In the genomic region with DNA sequence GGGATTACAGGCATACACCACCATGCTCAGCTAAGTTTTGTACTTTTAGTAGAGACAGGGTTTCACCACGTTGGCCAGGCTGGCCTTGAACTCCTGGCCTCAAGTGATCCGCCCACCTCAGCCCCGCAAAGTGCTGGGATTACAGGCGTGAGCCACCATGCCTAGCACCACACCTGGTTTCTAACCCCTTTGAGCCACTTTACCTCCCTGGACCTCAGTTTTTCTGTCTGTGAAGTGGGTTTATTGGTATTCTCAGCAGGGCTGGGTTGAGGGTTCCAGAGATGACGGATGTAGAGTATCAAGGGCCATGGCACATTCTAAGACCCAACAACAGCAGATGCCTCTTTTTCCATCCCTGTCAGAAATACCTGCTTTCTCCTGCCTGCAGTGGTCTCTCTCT, we compare ENCODE assay signal across 23 cellular contexts. TPM values are rescaled to one million over a fixed set of nuclear protein-coding genes. Genes with fewer than 3 reads are reported as not detected.
A peak's percentile ranks its signal among the peaks of the same experiment; 100 is the strongest.
DNase-seq lines count a peak whose midpoint lies in the region; ATAC-seq, FAIRE-seq and TF ChIP-seq lines count a peak whose summit lies in the region.
"Had no signal": no experiment of that assay in that cellular context is flagged by ENCODE, and none has a peak within 500 bp of the region (broad histone marks: within the 10 kb centered on the region; RNA-seq: fewer than 3 reads in every experiment).

No MANE protein-coding gene starts in this region.

- H3K9me3 Mint-ChIP-seq in type B pancreatic cell = no peaks in the 10 kb centered on the region
- H3K9me3 Mint-ChIP-seq: CD8-positive, alpha-beta memory T cell; IgD-negative memory B cell had no signal

- no peak overlapping the region for H3K9ac ChIP-seq in K562 (ENCODE audit: insufficient read depth in 1 of 2, low read depth in 2 of 2, low read length in 2 of 2)

- BruUV-seq in K562 (replicated peaks; lab: Mats Ljungman, UMichigan) = no TSS peak

- no peaks in the 10 kb centered on the region for H4K20me1 ChIP-seq in K562 (replicated peaks; ENCODE audit: control insufficient read depth, insufficient read depth, low read length)

- in situ Hi-C loops in K562 (cut with MboI) = no loop called here

- H2AFZ ChIP-seq in K562 (ENCODE audit: low read depth, low read length) = no peak overlapping the region

- no peaks in the 10 kb centered on the region for H3K4me1 ChIP-seq in K562 (replicated peaks in 1 of 2; ENCODE audit: control insufficient read depth in 2 of 2, insufficient read depth in 2 of 2, low read length in 2 of 2)
- H3K4me1 ChIP-seq: SJSA1 had no signal

- no peak for TF ChIP-seq EP300 in K562 (IDR thresholded peaks at IDR 0.05; ENCODE audit: low read length)

- TF ChIP-seq RAD21 in K562 (CRISPR knock-in tag; conservative IDR thresholded peaks at IDR 0.05 in 1 of 2, IDR thresholded peaks at IDR 0.05 in 1 of 2) = no peak

- CTCF ChIA-PET in K562 (lab: Yijun Ruan, JAX; ENCODE audit: low intra/inter-chr PET ratio) = interaction anchor here (0.6 kb wide), 1 partner anchor 225 kb away, joined by 4 read pairs; no protein-coding TSS in a partner anchor

- no peak overlapping the region for H3K4me3 Mint-ChIP-seq in type B pancreatic cell
- H3K4me3 Mint-ChIP-seq: CD8-positive, alpha-beta memory T cell; IgD-negative memory B cell had no signal

- no peaks in the 10 kb centered on the region for H3K9me3 ChIP-seq in K562 (replicated peaks; ENCODE audit: control insufficient read depth, insufficient read depth, low read depth, low read length)
- H3K9me3 ChIP-seq: SJSA1 had no signal

- no peak overlapping the region for H3K27ac Mint-ChIP-seq in type B pancreatic cell
- H3K27ac Mint-ChIP-seq: CD8-positive, alpha-beta memory T cell; IgD-negative memory B cell had no signal

- ATAC-seq in K562 (no peak), GM19452 (IDR thresholded peaks at IDR 0.05; ENCODE audit: unreplicated experiment) (no peak)
- ATAC-seq: Right ventricle myocardium inferior had no signal

- TF ChIP-seq POLR2A in K562 (conservative IDR thresholded peaks at IDR 0.05) = no peak

- POLR2A ChIA-PET in K562 (lab: Yijun Ruan, JAX) = no interaction called here

- no peaks in the 10 kb centered on the region for H3K27me3 Mint-ChIP-seq in type B pancreatic cell
- H3K27me3 Mint-ChIP-seq: IgD-negative memory B cell had no signal

- H3K9me1 ChIP-seq in K562 (ENCODE audit: control insufficient read depth, insufficient read depth, low read length) = no peaks in the 10 kb centered on the region

- peaks cover 6% of the 10 kb centered on the region; the same call in 1 of the 3 replicates for H3K36me3 ChIP-seq in K562 (ENCODE audit: control insufficient read depth, insufficient read depth, low read length)

- no peaks in the 10 kb centered on the region for H3K79me2 ChIP-seq in K562 (ENCODE audit: control insufficient read depth, insufficient read depth, low read length)

- FAIRE-seq in K562 (lab: Jason Lieb, UNC) = no peak
- FAIRE-seq: A204.1 had no signal

- DNase-seq in activated effector memory CD4-positive, alpha-beta T cell treated with anti-CD3 and anti-CD28 coated beads, Interleukin-2, amount 50 U/mL, for 16 hours = peak; percentile 19
- DNase-seq in activated effector memory CD4-positive, alpha-beta T cell treated with Interleukin-2 at 50 U/mL for 16 hours = no peak
- DNase-seq in K562 (ENCODE audit: extremely low read depth in 1 of 4, low spot score in 3 of 4) = no peak
- peak; percentile 7 for DNase-seq in mucosa of gallbladder (ENCODE audit: low spot score)
- peak; percentile 27 for DNase-seq in type B pancreatic cell (ENCODE audit: extremely low spot score, unreplicated experiment)
- DNase-seq in islet precursor cell = no peak
- DNase-seq: Calu3; CD8-positive, alpha-beta memory T cell; DMS153; GF-D8; Karpas-422; NCI-H1694 treated with DMSO at 0.1 percent for 48 hours; NCI-H2107; NCI-H446 treated with DMSO at 0.1 percent for 48 hours; NCI-H526 treated with DMSO at 0.1 percent for 48 hours; OCI-M1 had no signal

- 49% methylated on average over 5 of the region's 5 CpGs for WGBS in K562 (ENCODE audit: insufficient coverage, low coverage, missing lambda C conversion rate)

- peaks cover 35% of the 10 kb centered on the region for H3K36me3 Mint-ChIP-seq in type B pancreatic cell
- H3K36me3 Mint-ChIP-seq: IgD-negative memory B cell had no signal

- no peak overlapping the region for H3K27ac ChIP-seq in K562 (ENCODE audit: extremely low read depth, low read depth, low read length)
- H3K27ac ChIP-seq: C4-2B, SJSA1 had no signal

- H3K4me2 ChIP-seq in K562 (ENCODE audit: insufficient read depth, low read length) = no peak overlapping the region

- TF ChIP-seq CTCF in K562 (IDR thresholded peaks at IDR 0.05 in 2 of 3, conservative IDR thresholded peaks at IDR 0.05 in 1 of 3; ENCODE audit: insufficient read depth in 2 of 3, low read depth in 1 of 3, low read length in 3 of 3) = no peak
- TF ChIP-seq CTCF in type B pancreatic cell (conservative IDR thresholded peaks at IDR 0.05) = no peak

- H3K27me3 ChIP-seq in K562 (ENCODE audit: control insufficient read depth in 2 of 2, insufficient read depth in 2 of 2, low read length in 2 of 2) = no peaks in the 10 kb centered on the region
- H3K27me3 ChIP-seq: SJSA1 had no signal

- H3K4me3 ChIP-seq in K562 = no peak overlapping the region
- H3K4me3 ChIP-seq: SJSA1 had no signal

- no peaks in the 10 kb centered on the region for H3K4me1 Mint-ChIP-seq in type B pancreatic cell (ENCODE audit: unreplicated experiment)
- H3K4me1 Mint-ChIP-seq: CD8-positive, alpha-beta memory T cell had no signal

- intact Hi-C loops in K562 (cut with micrococcal nuclease) = no loop called here

TF ChIP-seq in K562, 482 proteins besides CTCF, POLR2A, EP300 and RAD21:
- no peak for TF ChIP-seq NR2C1 (IDR thresholded peaks at IDR 0.05)
- TF ChIP-seq NR2C1 (tag; IDR thresholded peaks at IDR 0.05) = no peak
- peak; percentile 43 for TF ChIP-seq RBM25 (IDR thresholded peaks at IDR 0.05; ENCODE audit: low read depth, low read length, severe bottlenecking)

RNA-seq across cellular contexts. Expression of gene AMBP, which starts 38.6 kb away (rescaled TPM):
- not detected in 2 replicates for total RNA-seq in K562 (2011; cell fraction: chromatin; rRNA removed; ENCODE audit: low replicate concordance)
- total RNA-seq in K562 (2011; cell fraction: nucleolus; rRNA removed) = not detected in 2 replicates
- total RNA-seq in K562 (2011; cell fraction: nucleoplasm; rRNA removed) = not detected in 2 replicates
- total RNA-seq in K562 (2014; rRNA removed) = not detected in 2 replicates
- not detected in 2 replicates for total RNA-seq in K562 (2014; rRNA removed; fragmentation: Illumina TruSeq; extraction: Trizol)
- not detected in 2 replicates for total RNA-seq in K562 (2015; rRNA removed; fragmentation: Illumina TruSeq; extraction: Trizol)
- total RNA-seq in K562 (2021) = 1.3 and 2.1 TPM in 2 replicates
- not detected in 2 replicates for polyA plus RNA-seq in K562 (2011; rRNA removed)
- polyA plus RNA-seq in K562 (2011; cell fraction: cytosol; rRNA removed) = not detected in 2 replicates
- not detected in 2 replicates for polyA plus RNA-seq in K562 (2011; cell fraction: nucleus; rRNA removed)
- polyA plus RNA-seq in K562 (2012) = not detected in 2 replicates
- polyA plus RNA-seq in K562 (2014; fragmentation: Illumina TruSeq; extraction: Trizol) = not detected in 2 replicates
- not detected for polyA plus RNA-seq in K562 (2014; fragmentation: Nextera tagmentation; extraction: Ambion mirVana)
- polyA plus RNA-seq in K562 (2014; rRNA removed) = not detected in 2 replicates
- not detected in 2 replicates for polyA minus RNA-seq in K562 (2011; rRNA and poly(A)+ RNA removed)
- polyA minus RNA-seq in K562 (2011; cell fraction: cytosol; rRNA and poly(A)+ RNA removed) = 2.5 TPM in 1 of 2 replicates, not detected in the other
- polyA minus RNA-seq in K562 (2011; cell fraction: nucleus; rRNA and poly(A)+ RNA removed) = not detected in 2 replicates
- total RNA-seq in mucosa of gallbladder = 1,366 TPM
- 110 and 230 TPM in 2 replicates for total RNA-seq in type B pancreatic cell (ENCODE audit: low replicate concordance)
- total RNA-seq: CD8-positive, alpha-beta memory T cell; Right ventricle myocardium inferior had no signal
- polyA plus RNA-seq: CD8-positive, alpha-beta memory T cell; IgD-negative memory B cell had no signal

RNA-seq across cellular contexts. Expression of gene KIF12, which starts 59.6 kb away (rescaled TPM):
- total RNA-seq in K562 (2011; cell fraction: chromatin; rRNA removed; ENCODE audit: low replicate concordance) = not detected in 2 replicates
- total RNA-seq in K562 (2011; cell fraction: nucleolus; rRNA removed) = not detected in 2 replicates
- not detected in 2 replicates for total RNA-seq in K562 (2011; cell fraction: nucleoplasm; rRNA removed)
- total RNA-seq in K562 (2014; rRNA removed) (not detected in 2 replicates), K562 (2014; rRNA removed; fragmentation: Illumina TruSeq; extraction: Trizol) (not detected in 2 replicates), K562 (2015; rRNA removed; fragmentation: Illumina TruSeq; extraction: Trizol) (not detected in 2 replicates), K562 (2021) (not detected in 2 replicates), mucosa of gallbladder (212 TPM), type B pancreatic cell (ENCODE audit: low replicate concordance) (33.2 and 35.9 TPM in 2 replicates)
- polyA plus RNA-seq in K562 (2011; rRNA removed) (not detected in 2 replicates), K562 (2014; fragmentation: Illumina TruSeq; extraction: Trizol) (not detected in 2 replicates), K562 (2014; fragmentation: Nextera tagmentation; extraction: Ambion mirVana) (not detected), K562 (2014; rRNA removed) (not detected in 2 replicates)
- not detected in 2 replicates for polyA plus RNA-seq in K562 (2011; cell fraction: cytosol; rRNA removed)
- polyA plus RNA-seq in K562 (2011; cell fraction: nucleus; rRNA removed) = not detected in 2 replicates
- 0.06 TPM in 1 of 2 replicates, not detected in the other for polyA plus RNA-seq in K562 (2012)
- not detected in 2 replicates for polyA minus RNA-seq in K562 (2011; rRNA and poly(A)+ RNA removed)
- not detected in 2 replicates for polyA minus RNA-seq in K562 (2011; cell fraction: cytosol; rRNA and poly(A)+ RNA removed)
- not detected in 2 replicates for polyA minus RNA-seq in K562 (2011; cell fraction: nucleus; rRNA and poly(A)+ RNA removed)
- total RNA-seq: CD8-positive, alpha-beta memory T cell; H4; Right ventricle myocardium inferior had no signal
- polyA plus RNA-seq: CD8-positive, alpha-beta memory T cell; IgD-negative memory B cell had no signal

Comparison
In these comparisons a context has a peak if more than half of its experiments do, and no peak if none do; other contexts are left out.
1. DNase-seq: peak in activated effector memory CD4-positive, alpha-beta T cell treated with anti-CD3 and anti-CD28 coated beads, Interleukin-2, amount 50 U/mL, for 16 hours (single experiment), mucosa of gallbladder (single experiment) and type B pancreatic cell (single experiment); none in activated effector memory CD4-positive, alpha-beta T cell treated with Interleukin-2 at 50 U/mL for 16 hours (single experiment), K562 (0 of 4) and islet precursor cell (single experiment).
2. RNA of gene AMBP, which starts 38.6 kb away (total RNA-seq): 1,366 TPM in mucosa of gallbladder (single experiment) and 110 to 230 TPM in type B pancreatic cell; 1.3 to 2.1 TPM in K562; every median in the first group is over 10 times any median in the second.
3. RNA of gene KIF12, which starts 59.6 kb away (total RNA-seq): 212 TPM in mucosa of gallbladder (single experiment) and 33.2 to 35.9 TPM in type B pancreatic cell; not detected in K562; every median in the first group is over 10 times any median in the second.